In genomic region chr16:21991621-21992020, GRCh38 we compare ENCODE assay signal across 34 cellular contexts. TPM values are rescaled to one million over a fixed set of nuclear protein-coding genes. Genes with fewer than 3 reads are reported as not detected.
"Had no signal": no experiment of that assay in that cellular context is flagged by ENCODE, and none has a peak within 500 bp of the region (broad histone marks: within the 10 kb centered on the region; RNA-seq: fewer than 3 reads in every experiment).

No MANE protein-coding gene starts in this region.

- ATAC-seq: PC-3 had no signal

- H3K4me3 Mint-ChIP-seq: activated B cell treated with CpG ODN at 0.5 μM for 24 hours; activated CD4-positive, alpha-beta memory T cell treated with anti-CD3 and anti-CD28 coated beads for 36 hours; activated naive CD8-positive, alpha-beta T cell treated with anti-CD3 and anti-CD28 coated beads for 36 hours; activated T-cell treated with anti-CD3 and anti-CD28 coated beads, Interleukin-2, amount 50 U/mL, for 72 hours; T-helper 1 cell treated with Interleukin-12 subunit alpha and Interleukin-12 subunit beta and Interleukin-4 antibody, amounts not matched to agents 30 μg/mL and 1 μg/mL, for 36 hours had no signal

- H3K27me3 Mint-ChIP-seq: activated B cell treated with CpG ODN at 0.5 μM for 24 hours; activated CD4-positive, alpha-beta memory T cell treated with anti-CD3 and anti-CD28 coated beads for 36 hours; activated naive CD8-positive, alpha-beta T cell treated with anti-CD3 and anti-CD28 coated beads for 36 hours had no signal

- H3K27ac Mint-ChIP-seq: activated B cell treated with CpG ODN at 0.5 μM for 24 hours; activated CD4-positive, alpha-beta memory T cell treated with anti-CD3 and anti-CD28 coated beads for 36 hours; activated naive CD8-positive, alpha-beta T cell treated with anti-CD3 and anti-CD28 coated beads for 36 hours; activated T-cell treated with anti-CD3 and anti-CD28 coated beads, Interleukin-2, amount 50 U/mL, for 72 hours; T-helper 1 cell treated with Interleukin-12 subunit alpha and Interleukin-12 subunit beta and Interleukin-4 antibody, amounts not matched to agents 30 μg/mL and 1 μg/mL, for 36 hours had no signal

- DNase-seq: activated B cell treated with CpG ODN at 0.5 μM for 24 hours; activated CD4-positive, alpha-beta memory T cell treated with anti-CD3 and anti-CD28 coated beads for 36 hours; activated CD4-positive, alpha-beta T cell treated with anti-CD3 and anti-CD28 coated beads for 4 hours; activated CD4-positive, alpha-beta T cell treated with anti-CD3 and anti-CD28 coated beads, Interleukin-2, amount 50 U/mL, for 1 hour; activated CD4-positive, CD25-positive, alpha-beta regulatory T cell treated with anti-CD3 and anti-CD28 coated beads, Interleukin-2, amount 50 U/mL, for 72 hours; activated gamma-delta T cell treated with Interleukin-2 at 50 U/mL for 16 hours; activated naive CD4-positive, alpha-beta T cell treated with anti-CD3 and anti-CD28 coated beads, Interleukin-2, amount 50 U/mL, for 16 hours; activated naive CD8-positive, alpha-beta T cell treated with anti-CD3 and anti-CD28 coated beads for 36 hours; activated T-cell treated with anti-CD3 and anti-CD28 coated beads, Interleukin-2, amount 50 U/mL, for 1 hour; activated T-cell treated with anti-CD3 and anti-CD28 coated beads, Interleukin-2, amount 50 U/mL, for 72 hours; amniotic stem cell; aorta; brain microvascular endothelial cell; central memory CD4-positive, alpha-beta T cell; MM.1S; MV-4-11; NCI-H1092; NCI-H1436 treated with DMSO at 0.1 percent for 48 hours; NCI-H1694 treated with DMSO at 0.1 percent for 48 hours; NCI-H2029; NCI-H345; NCI-H524 treated with DMSO at 0.1 percent for 48 hours; NK-92 treated with Interleukin-12 subunit alpha and Interleukin-12 subunit beta, amount 100 ng/mL, for 24 hours; PC-3; Peyer's patch; RPMI8226; SHP77 treated with DMSO at 0.1 percent for 48 hours; SK-N-SH; T-helper 9 cell had no signal

- H3K9me3 Mint-ChIP-seq: activated B cell treated with CpG ODN at 0.5 μM for 24 hours; activated CD4-positive, alpha-beta memory T cell treated with anti-CD3 and anti-CD28 coated beads for 36 hours; activated naive CD8-positive, alpha-beta T cell treated with anti-CD3 and anti-CD28 coated beads for 36 hours; activated T-cell treated with anti-CD3 and anti-CD28 coated beads, Interleukin-2, amount 50 U/mL, for 72 hours; T-helper 1 cell treated with Interleukin-12 subunit alpha and Interleukin-12 subunit beta and Interleukin-4 antibody, amounts not matched to agents 30 μg/mL and 1 μg/mL, for 36 hours had no signal

- H3K36me3 Mint-ChIP-seq: activated CD4-positive, alpha-beta memory T cell treated with anti-CD3 and anti-CD28 coated beads for 36 hours had no signal

- H3K4me1 Mint-ChIP-seq: activated B cell treated with CpG ODN at 0.5 μM for 24 hours had no signal

RNA-seq across cellular contexts. Expression of gene PDZD9, which starts 9.3 kb away (rescaled TPM):
- total RNA-seq: activated B cell treated with CpG ODN at 0.5 μM for 24 hours; activated CD4-positive, alpha-beta memory T cell treated with anti-CD3 and anti-CD28 coated beads for 36 hours; activated naive CD8-positive, alpha-beta T cell treated with anti-CD3 and anti-CD28 coated beads for 36 hours; activated T-cell treated with anti-CD3 and anti-CD28 coated beads, Interleukin-2, amount 50 U/mL, for 72 hours; aorta; cerebellum; LHCN-M2; NCI-H460; PC-3; Peyer's patch; SJSA1 had no signal
- polyA plus RNA-seq: aorta, SK-N-SH had no signal
